Comparison of ENCODE assay signal across 1 cellular context in genomic region chr22:20235453-20235991, GRCh38.
TF ChIP-seq lines count a peak whose summit lies in the region.

No MANE protein-coding gene starts in this region.

TF ChIP-seq in K562, 482 proteins besides CTCF, POLR2A, EP300 and RAD21 (continued from another document and continues in another):
- no peak for TF ChIP-seq HOMEZ (CRISPR knock-in tag; IDR thresholded peaks at IDR 0.05)
- 0 out of 6 replicates have a peak, but pooled peaks of 1 of the 3 experiments have one; percentile 14 for TF ChIP-seq ZBTB11 (CRISPR knock-in tag; IDR thresholded peaks at IDR 0.05)
- 0 out of 2 replicates have a peak, but pooled peaks have one; percentile 70 for TF ChIP-seq FOXO4 (CRISPR knock-in tag; IDR thresholded peaks at IDR 0.05)
- no peak for TF ChIP-seq EHMT2 (IDR thresholded peaks at IDR 0.05)
- TF ChIP-seq TAF9B (IDR thresholded peaks at IDR 0.05; ENCODE audit: partially characterized antibody), result no peak
- no peak for TF ChIP-seq HBP1 (CRISPR knock-in tag; IDR thresholded peaks at IDR 0.05)
- TF ChIP-seq KLF10 (CRISPR knock-in tag; IDR thresholded peaks at IDR 0.05), result no peak
- no peak for TF ChIP-seq RNF219 (CRISPR knock-in tag; IDR thresholded peaks at IDR 0.05)
- TF ChIP-seq SAP30 (IDR thresholded peaks at IDR 0.05; ENCODE audit: borderline replicate concordance, insufficient read depth, low read depth, low read length, poor library complexity, severe bottlenecking), result peak; percentile 8
- peak in 1 of 2 experiments; percentile 3; a peak in 1 of 4 replicates for TF ChIP-seq NRF1 (conservative IDR thresholded peaks at IDR 0.05 in 1 of 2, IDR thresholded peaks at IDR 0.05 in 1 of 2)
- no peak for TF ChIP-seq MYBL2 (IDR thresholded peaks at IDR 0.05; ENCODE audit: low read depth)
- TF ChIP-seq MYBL2 (CRISPR knock-in tag; IDR thresholded peaks at IDR 0.05; ENCODE audit: borderline replicate concordance), result no peak
- TF ChIP-seq ZNF512 (tag; IDR thresholded peaks at IDR 0.05), result no peak
- no peak for TF ChIP-seq ZFPM2 (CRISPR knock-in tag; IDR thresholded peaks at IDR 0.05)
- no peak for TF ChIP-seq NR2C2 (CRISPR knock-in tag; IDR thresholded peaks at IDR 0.05)
- TF ChIP-seq NR2C2 (tag; IDR thresholded peaks at IDR 0.05), result no peak
- no peak for TF ChIP-seq GTF3C2 (IDR thresholded peaks at IDR 0.05; ENCODE audit: borderline replicate concordance, extremely low read depth, insufficient read length)
- no peak for TF ChIP-seq MEIS2 (IDR thresholded peaks at IDR 0.05; ENCODE audit: partially characterized antibody)
- no peak for TF ChIP-seq ZHX1 (conservative IDR thresholded peaks at IDR 0.05; ENCODE audit: low read length)
- TF ChIP-seq ZFP1 (CRISPR knock-in tag; IDR thresholded peaks at IDR 0.05), result no peak
- no peak for TF ChIP-seq ZZZ3 (IDR thresholded peaks at IDR 0.05)
- TF ChIP-seq ZNF217 (CRISPR knock-in tag; IDR thresholded peaks at IDR 0.05), result no peak
- no peak for TF ChIP-seq FOXP1 (CRISPR knock-in tag; IDR thresholded peaks at IDR 0.05)
- 0 out of 2 replicates have a peak, but pooled peaks have one; percentile 41 for TF ChIP-seq RREB1 (CRISPR knock-in tag; IDR thresholded peaks at IDR 0.05)
- peak; percentile 34; the same call in 1 of the 2 replicates for TF ChIP-seq HDAC6 (IDR thresholded peaks at IDR 0.05; ENCODE audit: low read depth, low read length)
- TF ChIP-seq SOX6 (IDR thresholded peaks at IDR 0.05), result no peak
- no peak for TF ChIP-seq ELF1 (tag; IDR thresholded peaks at IDR 0.05)
- TF ChIP-seq L3MBTL2 (IDR thresholded peaks at IDR 0.05), result peak; percentile 30; the same call in 1 of the 2 replicates
- TF ChIP-seq JUNB (CRISPR knock-in tag; conservative IDR thresholded peaks at IDR 0.05), result 0 out of 2 replicates have a peak, but pooled peaks have one; percentile 47
- no peak for TF ChIP-seq IFI16 (CRISPR knock-in tag; IDR thresholded peaks at IDR 0.05)
- TF ChIP-seq ZNF707 (CRISPR knock-in tag; conservative IDR thresholded peaks at IDR 0.05), result no peak
- TF ChIP-seq CREM (IDR thresholded peaks at IDR 0.05; ENCODE audit: low read depth), result peak; percentile 54; the same call in 1 of the 2 replicates
- TF ChIP-seq NFIX (CRISPR knock-in tag; IDR thresholded peaks at IDR 0.05; ENCODE audit: low read depth), result no peak
- no peak for TF ChIP-seq SAFB (IDR thresholded peaks at IDR 0.05; ENCODE audit: borderline replicate concordance, low read depth, low read length)
- no peak for TF ChIP-seq LARP7 (IDR thresholded peaks at IDR 0.05)
